32 cellular contexts compared by ENCODE assay signal in the genomic region with DNA sequence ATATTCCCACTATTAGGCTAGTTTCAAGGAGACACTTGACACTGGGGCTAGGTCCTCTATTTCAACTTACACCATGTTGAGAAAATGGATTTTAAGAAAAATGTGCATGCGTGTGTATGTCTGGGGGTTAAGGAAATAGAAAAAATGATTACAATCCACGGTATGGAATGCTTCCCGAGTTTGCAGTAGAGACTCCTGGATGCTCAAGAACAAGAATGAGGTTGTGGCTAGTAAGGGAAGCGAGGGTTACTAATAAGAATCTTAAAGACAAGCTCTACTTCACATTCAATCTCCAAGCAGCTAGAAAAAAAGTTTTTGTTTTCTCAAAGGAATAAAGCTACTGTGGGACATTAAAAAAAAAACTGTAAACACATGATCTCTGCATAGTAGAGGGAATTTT.
"Had no signal": no experiment of that assay in that cellular context is flagged by ENCODE, and none has a peak within 500 bp of the region (broad histone marks: within the 10 kb centered on the region; RNA-seq: fewer than 3 reads in every experiment).

No MANE protein-coding gene starts in this region.

- H3K9me3 Mint-ChIP-seq: activated naive CD8-positive, alpha-beta T cell treated with anti-CD3 and anti-CD28 coated beads for 36 hours; central memory CD8-positive, alpha-beta T cell; immature natural killer cell; stimulated activated memory B cell treated with anti-CD40 and anti-IgM and Interleukin-4, amounts not matched to agents 10 μg/mL and 1 μg/mL and 100 μg/mL, for 72 hours; stimulated activated naive CD8-positive, alpha-beta T cell treated with anti-CD3 and anti-CD28 coated beads, Interleukin-15, amount 100 ng/mL, for 72 hours had no signal

- H3K4me1 ChIP-seq: esophagus squamous epithelium, gastroesophageal sphincter, prostate gland, upper lobe of left lung, vagina had no signal

- ATAC-seq: activated CD4-positive, CD25-positive, alpha-beta regulatory T cell treated with anti-CD3 and anti-CD28 coated beads, Interleukin-2, amount 50 U/mL, for 24 hours; gastroesophageal sphincter; naive thymus-derived CD4-positive, alpha-beta T cell; pancreas; sciatic nerve; stimulated activated naive CD8-positive, alpha-beta T cell treated with anti-CD3 and anti-CD28 coated beads, Interleukin-15, amount 100 ng/mL, for 72 hours; T-helper 17 cell had no signal

- H3K4me2 ChIP-seq: smooth muscle cell had no signal

- H3K36me3 Mint-ChIP-seq: activated naive CD8-positive, alpha-beta T cell treated with anti-CD3 and anti-CD28 coated beads for 36 hours; immature natural killer cell had no signal

- H3K27me3 Mint-ChIP-seq: activated naive CD8-positive, alpha-beta T cell treated with anti-CD3 and anti-CD28 coated beads for 36 hours; central memory CD8-positive, alpha-beta T cell; naive thymus-derived CD4-positive, alpha-beta T cell; stimulated activated memory B cell treated with anti-CD40 and anti-IgM and Interleukin-4, amounts not matched to agents 10 μg/mL and 1 μg/mL and 100 μg/mL, for 72 hours; stimulated activated naive CD8-positive, alpha-beta T cell treated with anti-CD3 and anti-CD28 coated beads, Interleukin-15, amount 100 ng/mL, for 72 hours; T-helper 17 cell had no signal

- H3K27ac Mint-ChIP-seq: activated naive CD4-positive, alpha-beta T cell treated with anti-CD3 and anti-CD28 coated beads for 36 hours; activated naive CD8-positive, alpha-beta T cell treated with anti-CD3 and anti-CD28 coated beads for 36 hours; naive thymus-derived CD4-positive, alpha-beta T cell; stimulated activated memory B cell treated with anti-CD40 and anti-IgM and Interleukin-4, amounts not matched to agents 10 μg/mL and 1 μg/mL and 100 μg/mL, for 72 hours; stimulated activated naive CD8-positive, alpha-beta T cell treated with anti-CD3 and anti-CD28 coated beads, Interleukin-15, amount 100 ng/mL, for 72 hours; T-helper 17 cell had no signal

- H3K4me3 ChIP-seq: coronary artery, esophagus squamous epithelium, gastroesophageal sphincter, pancreas, prostate gland, smooth muscle cell, upper lobe of left lung, vagina had no signal

- DNase-seq: activated CD4-positive, alpha-beta T cell treated with anti-CD3 and anti-CD28 coated beads for 48 hours; activated CD4-positive, alpha-beta T cell treated with anti-CD3 and anti-CD28 coated beads, Interleukin-2, amount 50 U/mL, for 48 hours; activated CD8-positive, alpha-beta memory T cell treated with anti-CD3 and anti-CD28 coated beads for 24 hours; activated effector memory CD4-positive, alpha-beta T cell treated with Interleukin-2 at 50 U/mL for 16 hours; activated naive CD4-positive, alpha-beta T cell treated with anti-CD3 and anti-CD28 coated beads for 36 hours; activated naive CD8-positive, alpha-beta T cell treated with anti-CD3 and anti-CD28 coated beads for 36 hours; endodermal cell; esophagus squamous epithelium; hypothalamus; immature natural killer cell; naive thymus-derived CD4-positive, alpha-beta T cell; pancreas; retina; stimulated activated CD4-positive, alpha-beta T cell treated with anti-CD3 and anti-CD28 coated beads, Interleukin-1b, Interleukin-23, amount 100 ng/mL, for 48 hours; stimulated activated CD4-positive, alpha-beta T cell treated with anti-CD3 and anti-CD28 coated beads, Interleukin-4, amount 100 ng/mL, for 4 hours; stimulated activated CD8-positive, alpha-beta memory T cell treated with anti-CD3 and anti-CD28 coated beads, Interleukin-4, amount 100 ng/mL, for 48 hours; stimulated activated naive CD8-positive, alpha-beta T cell treated with anti-CD3 and anti-CD28 coated beads, Interleukin-15, amount 100 ng/mL, for 72 hours; T-helper 17 cell; T1000; upper lobe of left lung; WERI-Rb-1 had no signal

- H3K36me3 ChIP-seq: esophagus squamous epithelium, gastroesophageal sphincter, pancreas, prostate gland, upper lobe of left lung, vagina, WERI-Rb-1 had no signal

- H3K27ac ChIP-seq: coronary artery, epithelial cell of prostate, esophagus squamous epithelium, gastroesophageal sphincter, pancreas, prostate gland, upper lobe of left lung, vagina, WERI-Rb-1 had no signal

- H3K27me3 ChIP-seq: esophagus squamous epithelium, gastroesophageal sphincter, pancreas, upper lobe of left lung, vagina had no signal

- H3K9me3 ChIP-seq: esophagus squamous epithelium, gastroesophageal sphincter, pancreas, prostate gland, upper lobe of left lung, vagina had no signal

- H3K4me3 Mint-ChIP-seq: activated naive CD4-positive, alpha-beta T cell treated with anti-CD3 and anti-CD28 coated beads for 36 hours; activated naive CD8-positive, alpha-beta T cell treated with anti-CD3 and anti-CD28 coated beads for 36 hours; central memory CD8-positive, alpha-beta T cell; endodermal cell; immature natural killer cell; naive thymus-derived CD4-positive, alpha-beta T cell; stimulated activated memory B cell treated with anti-CD40 and anti-IgM and Interleukin-4, amounts not matched to agents 10 μg/mL and 1 μg/mL and 100 μg/mL, for 72 hours; stimulated activated naive CD8-positive, alpha-beta T cell treated with anti-CD3 and anti-CD28 coated beads, Interleukin-15, amount 100 ng/mL, for 72 hours; T-helper 17 cell had no signal

- FAIRE-seq: bronchial epithelial cell, pancreas had no signal

- H3K4me1 Mint-ChIP-seq: activated naive CD8-positive, alpha-beta T cell treated with anti-CD3 and anti-CD28 coated beads for 36 hours; immature natural killer cell; stimulated activated naive CD8-positive, alpha-beta T cell treated with anti-CD3 and anti-CD28 coated beads, Interleukin-15, amount 100 ng/mL, for 72 hours; T-helper 17 cell had no signal
